Comparison of ENCODE assay signal across 6 cellular contexts in genomic region chr19:46766569-46767317, GRCh38. TPM values are rescaled to one million over a fixed set of nuclear protein-coding genes. Genes with fewer than 3 reads are reported as not detected.
A peak's percentile ranks its signal among the peaks of the same experiment; 100 is the strongest.
DNase-seq lines count a peak whose midpoint lies in the region; ATAC-seq and TF ChIP-seq lines count a peak whose summit lies in the region.

No MANE protein-coding gene starts in this region.

- H3K4me1 ChIP-seq in Peyer's patch: peaks cover 0 to 5% (median 0%) of the 10 kb centered on the region in 4 donors

- no peak for ATAC-seq in HG02970 (IDR thresholded peaks at IDR 0.05; ENCODE audit: low FRiP score, unreplicated experiment)

- no peaks in the 10 kb centered on the region for H3K27me3 ChIP-seq in Peyer's patch

- no peak for TF ChIP-seq POLR2A in Peyer's patch (IDR thresholded peaks at IDR 0.05)

- no peaks in the 10 kb centered on the region for H3K9me3 ChIP-seq in Peyer's patch

- DNase-seq in GM10266 (ENCODE audit: extremely low spot score) (peak; percentile 54), Peyer's patch (peak in 2 of 3 donors; percentile 56 to 78), retinal pigment epithelial cell (ENCODE audit: low read depth) (no peak), superior temporal gyrus (ENCODE audit: extremely low spot score) (no peak)
- peak; percentile 50 for DNase-seq in central memory CD4-positive, alpha-beta T cell

- H3K27ac ChIP-seq in Peyer's patch: no peak overlapping the region

- H3K4me3 ChIP-seq in Peyer's patch (no peak overlapping the region), retinal pigment epithelial cell (ENCODE audit: low read length) (no peak overlapping the region)

- TF ChIP-seq CTCF in GM10266 (IDR thresholded peaks at IDR 0.05; ENCODE audit: control insufficient read depth, insufficient read depth, low read depth, missing control alignments): peak; percentile 71
- peak; percentile 55 to 68 (median 62) for TF ChIP-seq CTCF in Peyer's patch (IDR thresholded peaks at IDR 0.05)
- TF ChIP-seq CTCF in retinal pigment epithelial cell (conservative IDR thresholded peaks at IDR 0.05; ENCODE audit: low read depth, low read length): peak; percentile 84

- no peaks in the 10 kb centered on the region for H3K36me3 ChIP-seq in Peyer's patch

RNA-seq across cellular contexts. Expression of gene STRN4, which starts 20.5 kb away (rescaled TPM):
- total RNA-seq in Peyer's patch: 100 to 1,000 TPM in 3 of 4 donors, 10 to 100 TPM in 1; 80.9 to 146 (median 116) TPM

RNA-seq across cellular contexts. Expression of gene FKRP, which starts 20.9 kb away (rescaled TPM):
- total RNA-seq in Peyer's patch: 10 to 100 TPM in 3 of 4 donors, 1 to 10 TPM in 1; 9.1 to 18.6 (median 15.3) TPM

RNA-seq across cellular contexts. Expression of gene SLC1A5, which starts 21.7 kb away (rescaled TPM):
- 10 to 100 TPM; 19.8 to 34.7 (median 31.2) TPM for total RNA-seq in Peyer's patch

RNA-seq across cellular contexts. Expression of gene PRKD2, which starts 49.8 kb away (rescaled TPM):
- total RNA-seq in Peyer's patch: 10 to 100 TPM; 57.0 to 88.8 (median 64.0) TPM

Comparison
In these comparisons a context has a peak if more than half of its experiments do, and no peak if none do; other contexts are left out.
1. DNase-seq: peak in GM10266 (single experiment), Peyer's patch (2 of 3) and central memory CD4-positive, alpha-beta T cell (single experiment); none in retinal pigment epithelial cell (single experiment) and superior temporal gyrus (single experiment).
2. Peak in every context shown above with its lines, with median percentiles within 50 percentile points of each other: CTCF ChIP-seq.